Comparison of ENCODE assay signal across 15 cellular contexts in the genomic region with DNA sequence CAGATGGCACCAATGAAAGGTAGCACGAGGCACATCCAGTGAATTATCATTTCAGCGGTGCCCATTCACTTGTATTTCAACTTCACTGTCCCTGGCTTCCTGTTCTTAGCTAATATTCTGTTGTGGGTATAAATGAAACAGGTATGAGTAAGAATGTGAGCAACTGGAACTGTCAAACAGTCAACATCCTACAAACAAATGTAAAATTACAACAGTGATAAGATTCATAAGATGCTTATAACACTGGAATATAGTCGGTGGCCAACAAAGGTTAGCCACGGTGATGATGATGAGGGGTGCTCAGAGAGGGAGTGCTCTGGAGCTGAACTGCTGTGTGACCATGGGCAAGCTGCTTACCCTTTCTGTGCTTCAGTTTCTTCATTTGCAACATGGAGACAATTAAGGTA.
DNase-seq lines count a peak whose midpoint lies in the region; ATAC-seq and TF ChIP-seq lines count a peak whose summit lies in the region.
"Had no signal": no experiment of that assay in that cellular context is flagged by ENCODE, and none has a peak within 500 bp of the region (broad histone marks: within the 10 kb centered on the region; RNA-seq: fewer than 3 reads in every experiment).

No MANE protein-coding gene starts in this region.

- no peaks in the 10 kb centered on the region for H3K27me3 Mint-ChIP-seq in T-helper 2 cell treated with Interferon-gamma antibody and Interleukin-4, amounts not matched to agents 5 μg/mL and 100 μg/mL, for 36 hours (ENCODE audit: low read depth)

- H3K4me3 Mint-ChIP-seq in T-helper 2 cell treated with Interferon-gamma antibody and Interleukin-4, amounts not matched to agents 5 μg/mL and 100 μg/mL, for 36 hours: peak overlapping the region; percentile 70
- H3K4me3 Mint-ChIP-seq: activated naive CD4-positive, alpha-beta T cell treated with anti-CD3 and anti-CD28 coated beads for 36 hours; brain had no signal

- DNase-seq in activated naive CD4-positive, alpha-beta T cell treated with anti-CD3 and anti-CD28 coated beads, Interleukin-2, amount 50 U/mL, for 72 hours (ENCODE audit: low spot score in 2 of 2): peak in 1 of 2 donors; percentile 34
- no peak for DNase-seq in activated naive CD4-positive, alpha-beta T cell treated with anti-CD3 and anti-CD28 coated beads, Interleukin-2, amount 50 U/mL, for 16 hours
- peak; percentile 46 for DNase-seq in T-helper 2 cell treated with Interferon-gamma antibody and Interleukin-4, amounts not matched to agents 5 μg/mL and 100 μg/mL, for 36 hours (ENCODE audit: low spot score)
- DNase-seq in stimulated activated naive CD8-positive, alpha-beta T cell treated with anti-CD3 and anti-CD28 coated beads, Interleukin-15, Interleukin-2, amounts not matched to agents 100 U/mL and 50 U/mL, for 24 hours: no peak
- no peak for DNase-seq in transverse colon
- DNase-seq: Right ventricle myocardium superior, upper lobe of right lung had no signal

- no peaks in the 10 kb centered on the region for H3K4me1 ChIP-seq in transverse colon

- TF ChIP-seq EP300 in transverse colon (IDR thresholded peaks at IDR 0.05; ENCODE audit: low read depth): no peak

- no peaks in the 10 kb centered on the region for H3K36me3 Mint-ChIP-seq in activated naive CD4-positive, alpha-beta T cell treated with anti-CD3 and anti-CD28 coated beads, Interleukin-2, amount 50 U/mL, for 72 hours
- no peaks in the 10 kb centered on the region for H3K36me3 Mint-ChIP-seq in T-helper 2 cell treated with Interferon-gamma antibody and Interleukin-4, amounts not matched to agents 5 μg/mL and 100 μg/mL, for 36 hours (ENCODE audit: low read depth)
- H3K36me3 Mint-ChIP-seq: brain had no signal

- H3K27ac Mint-ChIP-seq in activated naive CD4-positive, alpha-beta T cell treated with anti-CD3 and anti-CD28 coated beads, Interleukin-2, amount 50 U/mL, for 72 hours: peak overlapping the region in 1 of 2 donors; percentile 58
- H3K27ac Mint-ChIP-seq in T-helper 2 cell treated with Interferon-gamma antibody and Interleukin-4, amounts not matched to agents 5 μg/mL and 100 μg/mL, for 36 hours: peak overlapping the region; percentile 92
- H3K27ac Mint-ChIP-seq: activated naive CD4-positive, alpha-beta T cell treated with anti-CD3 and anti-CD28 coated beads for 36 hours; brain had no signal

- no peak for TF ChIP-seq CTCF in transverse colon (IDR thresholded peaks at IDR 0.05)

- ATAC-seq in activated naive CD4-positive, alpha-beta T cell treated with anti-CD3 and anti-CD28 coated beads, Interleukin-2, amount 50 U/mL, for 72 hours: peak; percentile 67 to 81
- ATAC-seq in GM19395 (IDR thresholded peaks at IDR 0.05; ENCODE audit: unreplicated experiment) (peak; percentile 56), GM18858 (IDR thresholded peaks at IDR 0.05; ENCODE audit: unreplicated experiment) (no peak), GM18517 (IDR thresholded peaks at IDR 0.05; ENCODE audit: unreplicated experiment) (no peak)
- peak; percentile 58 for ATAC-seq in stimulated activated naive CD8-positive, alpha-beta T cell treated with anti-CD3 and anti-CD28 coated beads, Interleukin-15, Interleukin-2, amounts not matched to agents 100 U/mL and 50 U/mL, for 24 hours
- ATAC-seq: sciatic nerve, upper lobe of right lung had no signal

- no peak for TF ChIP-seq POLR2A in transverse colon (IDR thresholded peaks at IDR 0.05)

- no peaks in the 10 kb centered on the region for H3K27me3 ChIP-seq in transverse colon
- H3K27me3 ChIP-seq: upper lobe of right lung had no signal

- intact Hi-C loops in transverse colon (cut with DNase I; ENCODE audit: low total_unique reads): no loop called here

- 64 to 66% methylated on average over 4 of the region's 4 CpGs for WGBS in transverse colon (ENCODE audit: low coverage in 1 of 2), 2 donors

- H3K36me3 ChIP-seq in transverse colon: no peaks in the 10 kb centered on the region
- H3K36me3 ChIP-seq: upper lobe of right lung had no signal

- in situ Hi-C loops in transverse colon (cut with MboI; ENCODE audit: low pct_ligation_motif_present in 1 of 4, low pct_unique_long_range_greater_than_20kb in 1 of 4, low sequenced_read_pairs in 3 of 4): no loop called here

- H3K4me1 Mint-ChIP-seq in T-helper 2 cell treated with Interferon-gamma antibody and Interleukin-4, amounts not matched to agents 5 μg/mL and 100 μg/mL, for 36 hours (ENCODE audit: low read depth): peaks cover 51% of the 10 kb centered on the region

- H3K9me3 Mint-ChIP-seq in activated naive CD4-positive, alpha-beta T cell treated with anti-CD3 and anti-CD28 coated beads, Interleukin-2, amount 50 U/mL, for 72 hours: no peaks in the 10 kb centered on the region
- no peaks in the 10 kb centered on the region for H3K9me3 Mint-ChIP-seq in T-helper 2 cell treated with Interferon-gamma antibody and Interleukin-4, amounts not matched to agents 5 μg/mL and 100 μg/mL, for 36 hours
- H3K9me3 Mint-ChIP-seq: activated naive CD4-positive, alpha-beta T cell treated with anti-CD3 and anti-CD28 coated beads for 36 hours had no signal

- no peaks in the 10 kb centered on the region for H3K9me3 ChIP-seq in transverse colon
- H3K9me3 ChIP-seq: upper lobe of right lung had no signal

- no peak overlapping the region for H3K4me3 ChIP-seq in transverse colon
- H3K4me3 ChIP-seq: coronary artery, hepatocyte, upper lobe of right lung had no signal

- no peak overlapping the region for H3K27ac ChIP-seq in transverse colon
- H3K27ac ChIP-seq: coronary artery, hepatocyte, upper lobe of right lung had no signal

Comparison
In these comparisons a context has a peak if more than half of its experiments do, and no peak if none do; other contexts are left out.
1. ATAC-seq: peak in activated naive CD4-positive, alpha-beta T cell treated with anti-CD3 and anti-CD28 coated beads, Interleukin-2, amount 50 U/mL, for 72 hours (2 of 2), GM19395 (single experiment) and stimulated activated naive CD8-positive, alpha-beta T cell treated with anti-CD3 and anti-CD28 coated beads, Interleukin-15, Interleukin-2, amounts not matched to agents 100 U/mL and 50 U/mL, for 24 hours (single experiment); none in GM18858 (single experiment) and GM18517 (single experiment).